8 cellular contexts compared by ENCODE assay signal in the genomic region with DNA sequence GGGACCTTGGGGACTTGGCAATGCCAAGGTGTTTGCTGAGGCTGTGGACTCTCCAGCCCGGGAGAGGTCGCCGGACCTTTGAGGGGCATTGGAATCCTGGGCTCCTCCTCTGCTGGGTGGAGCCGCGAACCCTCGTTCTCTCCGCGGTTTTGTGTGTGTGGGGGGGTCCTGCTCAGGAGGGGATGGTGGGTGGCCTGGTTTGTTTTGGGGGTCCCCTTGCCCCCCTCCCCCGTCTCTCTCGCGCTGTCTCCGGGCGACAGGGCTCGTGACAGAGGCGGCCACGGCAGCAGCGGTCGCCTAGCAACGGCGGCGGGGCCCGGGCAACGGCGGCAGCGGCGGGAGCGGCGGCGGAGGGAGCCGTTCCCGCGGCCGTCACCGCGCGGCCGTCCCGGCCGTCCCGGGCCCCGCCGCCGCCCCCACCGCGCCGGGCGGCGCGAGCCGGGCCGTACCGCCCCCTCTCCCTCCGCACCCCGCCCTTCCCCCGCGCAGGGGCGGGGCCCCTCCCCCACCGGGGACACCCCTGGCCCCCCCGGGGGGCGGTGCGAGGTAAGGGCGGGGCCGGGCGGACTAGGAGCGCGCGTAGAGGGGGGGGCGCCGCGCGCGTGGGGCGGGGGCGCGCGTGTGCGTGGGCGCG. TPM values are rescaled to one million over a fixed set of nuclear protein-coding genes. Genes with fewer than 3 reads are reported as not detected.
A peak's percentile ranks its signal among the peaks of the same experiment; 100 is the strongest.
DNase-seq lines count a peak whose midpoint lies in the region; ATAC-seq and TF ChIP-seq lines count a peak whose summit lies in the region.

No MANE protein-coding gene starts in this region.

- peaks cover 5% of the 10 kb centered on the region for H3K36me3 Mint-ChIP-seq in CD8-positive, alpha-beta T cell
- peaks cover 55% of the 10 kb centered on the region for H3K36me3 Mint-ChIP-seq in effector memory CD8-positive, alpha-beta T cell (ENCODE audit: insufficient read depth)
- H3K36me3 Mint-ChIP-seq in stimulated activated naive CD8-positive, alpha-beta T cell treated with anti-CD3 and anti-CD28 coated beads, Interleukin-15, Interleukin-2, amounts not matched to agents 100 ng/mL and 50 ng/mL, for 24 hours (ENCODE audit: low read depth), result peaks cover 9% of the 10 kb centered on the region

- ATAC-seq in CD8-positive, alpha-beta T cell, result peak; percentile 8
- ATAC-seq in effector memory CD8-positive, alpha-beta T cell (replicated peaks), result peak; percentile 13
- ATAC-seq in HG03139 (IDR thresholded peaks at IDR 0.05; ENCODE audit: unreplicated experiment), result no peak
- ATAC-seq in HG02763 (IDR thresholded peaks at IDR 0.05; ENCODE audit: unreplicated experiment), result no peak

- H3K9me3 Mint-ChIP-seq in CD8-positive, alpha-beta T cell, result no peaks in the 10 kb centered on the region
- H3K9me3 Mint-ChIP-seq in effector memory CD8-positive, alpha-beta T cell, result no peaks in the 10 kb centered on the region
- no peaks in the 10 kb centered on the region for H3K9me3 Mint-ChIP-seq in stimulated activated naive CD8-positive, alpha-beta T cell treated with anti-CD3 and anti-CD28 coated beads, Interleukin-15, Interleukin-2, amounts not matched to agents 100 ng/mL and 50 ng/mL, for 24 hours

- no peak for TF ChIP-seq CTCF in CD8-positive, alpha-beta T cell (IDR thresholded peaks at IDR 0.05)

- no peaks in the 10 kb centered on the region for H3K27me3 ChIP-seq in CD8-positive, alpha-beta T cell (ENCODE audit: insufficient read depth, low read length)

- H3K9me3 ChIP-seq in CD8-positive, alpha-beta T cell (ENCODE audit: low read length), result no peaks in the 10 kb centered on the region

- DNase-seq in CD8-positive, alpha-beta T cell, result peak; percentile 29 to 70 (median 58)
- DNase-seq in HuH-7.5 (ENCODE audit: low spot score) (peak; percentile 61), midbrain (lab: John Stamatoyannopoulos, UW) (peak; percentile 45)
- peak; percentile 53 to 60 for DNase-seq in activated CD4-positive, alpha-beta T cell treated with anti-CD3 and anti-CD28 coated beads, Interleukin-2, amount 50 U/mL, for 48 hours
- DNase-seq in effector memory CD8-positive, alpha-beta T cell, result peak; percentile 52 to 64 (median 63)

- POLR2A ChIA-PET in CD8-positive, alpha-beta T cell (lab: Charles Lee), result interaction anchor here (1.7 kb wide), 1 partner anchor 18 kb away, joined by 5 read pairs; no protein-coding TSS in a partner anchor

- peaks cover 65% of the 10 kb centered on the region for H3K4me1 ChIP-seq in CD8-positive, alpha-beta T cell (ENCODE audit: insufficient read depth, low read length)

- peak overlapping the region; percentile 61 for H3K4me3 ChIP-seq in CD8-positive, alpha-beta T cell (ENCODE audit: low read depth, low read length)

- peak overlapping the region; percentile 93 for H3K4me3 Mint-ChIP-seq in CD8-positive, alpha-beta T cell
- H3K4me3 Mint-ChIP-seq in effector memory CD8-positive, alpha-beta T cell, result peak overlapping the region; percentile 98 to 99
- peak overlapping the region; percentile 94 for H3K4me3 Mint-ChIP-seq in stimulated activated naive CD8-positive, alpha-beta T cell treated with anti-CD3 and anti-CD28 coated beads, Interleukin-15, Interleukin-2, amounts not matched to agents 100 ng/mL and 50 ng/mL, for 24 hours

- CTCF ChIA-PET in CD8-positive, alpha-beta T cell (lab: Charles Lee), result no interaction called here

- H3K27ac ChIP-seq in CD8-positive, alpha-beta T cell (ENCODE audit: low read depth, low read length), result peak overlapping the region; percentile 77

- peak overlapping the region; percentile 87 for H3K27ac Mint-ChIP-seq in CD8-positive, alpha-beta T cell
- peak overlapping the region; percentile 100 for H3K27ac Mint-ChIP-seq in effector memory CD8-positive, alpha-beta T cell
- H3K27ac Mint-ChIP-seq in stimulated activated naive CD8-positive, alpha-beta T cell treated with anti-CD3 and anti-CD28 coated beads, Interleukin-15, Interleukin-2, amounts not matched to agents 100 ng/mL and 50 ng/mL, for 24 hours, result peak overlapping the region; percentile 91

- intact Hi-C loops in CD8-positive, alpha-beta T cell (cut with DNase I, micrococcal nuclease), result loop anchor here (1.0 to 10.0 kb wide), 7 partner anchors 9 to 310 kb away; a partner anchor contains a TSS

- H3K36me3 ChIP-seq in CD8-positive, alpha-beta T cell (ENCODE audit: insufficient read depth, low read length), result no peaks in the 10 kb centered on the region

- H3K27me3 Mint-ChIP-seq in CD8-positive, alpha-beta T cell (ENCODE audit: low read depth), result no peaks in the 10 kb centered on the region
- no peaks in the 10 kb centered on the region for H3K27me3 Mint-ChIP-seq in effector memory CD8-positive, alpha-beta T cell
- no peaks in the 10 kb centered on the region for H3K27me3 Mint-ChIP-seq in stimulated activated naive CD8-positive, alpha-beta T cell treated with anti-CD3 and anti-CD28 coated beads, Interleukin-15, Interleukin-2, amounts not matched to agents 100 ng/mL and 50 ng/mL, for 24 hours

- peaks cover 76% of the 10 kb centered on the region for H3K4me1 Mint-ChIP-seq in CD8-positive, alpha-beta T cell (ENCODE audit: low read depth)
- H3K4me1 Mint-ChIP-seq in effector memory CD8-positive, alpha-beta T cell (ENCODE audit: low read depth in 2 of 2), result peaks cover 73 to 80% of the 10 kb centered on the region in 2 donors
- peaks cover 79% of the 10 kb centered on the region for H3K4me1 Mint-ChIP-seq in stimulated activated naive CD8-positive, alpha-beta T cell treated with anti-CD3 and anti-CD28 coated beads, Interleukin-15, Interleukin-2, amounts not matched to agents 100 ng/mL and 50 ng/mL, for 24 hours (ENCODE audit: low read depth)

RNA-seq across cellular contexts. Expression of a gene that starts 7.8 kb away (rescaled TPM):
- 10 to 100 TPM; 54.3 to 64.1 TPM for total RNA-seq in CD8-positive, alpha-beta T cell

RNA-seq across cellular contexts. Expression of a gene that starts 9.8 kb away (rescaled TPM):
- total RNA-seq in CD8-positive, alpha-beta T cell, result 100 to 1,000 TPM; 159 to 177 TPM

RNA-seq across cellular contexts. Expression of a gene that starts 16.9 kb away (rescaled TPM):
- 100 to 1,000 TPM; 560 to 588 TPM for total RNA-seq in CD8-positive, alpha-beta T cell

RNA-seq across cellular contexts. Expression of a gene that starts 26.7 kb away (rescaled TPM):
- 1 to 10 TPM; 7.1 to 9.5 TPM for total RNA-seq in CD8-positive, alpha-beta T cell

RNA-seq across cellular contexts. Expression of a gene that starts 36.1 kb away (rescaled TPM):
- total RNA-seq in CD8-positive, alpha-beta T cell, result 1 to 10 TPM; 1.6 to 2.1 TPM

Comparison
In these comparisons a context has a peak if more than half of its experiments do, and no peak if none do; other contexts are left out.
1. ATAC-seq: peak in CD8-positive, alpha-beta T cell (single experiment) and effector memory CD8-positive, alpha-beta T cell (single experiment); none in HG03139 (single experiment) and HG02763 (single experiment).
2. Peak in every context shown above with its lines, with median percentiles within 50 percentile points of each other: DNase-seq, H3K27ac Mint-ChIP-seq and H3K4me3 Mint-ChIP-seq.